8 cellular contexts compared by ENCODE assay signal in the genomic region with DNA sequence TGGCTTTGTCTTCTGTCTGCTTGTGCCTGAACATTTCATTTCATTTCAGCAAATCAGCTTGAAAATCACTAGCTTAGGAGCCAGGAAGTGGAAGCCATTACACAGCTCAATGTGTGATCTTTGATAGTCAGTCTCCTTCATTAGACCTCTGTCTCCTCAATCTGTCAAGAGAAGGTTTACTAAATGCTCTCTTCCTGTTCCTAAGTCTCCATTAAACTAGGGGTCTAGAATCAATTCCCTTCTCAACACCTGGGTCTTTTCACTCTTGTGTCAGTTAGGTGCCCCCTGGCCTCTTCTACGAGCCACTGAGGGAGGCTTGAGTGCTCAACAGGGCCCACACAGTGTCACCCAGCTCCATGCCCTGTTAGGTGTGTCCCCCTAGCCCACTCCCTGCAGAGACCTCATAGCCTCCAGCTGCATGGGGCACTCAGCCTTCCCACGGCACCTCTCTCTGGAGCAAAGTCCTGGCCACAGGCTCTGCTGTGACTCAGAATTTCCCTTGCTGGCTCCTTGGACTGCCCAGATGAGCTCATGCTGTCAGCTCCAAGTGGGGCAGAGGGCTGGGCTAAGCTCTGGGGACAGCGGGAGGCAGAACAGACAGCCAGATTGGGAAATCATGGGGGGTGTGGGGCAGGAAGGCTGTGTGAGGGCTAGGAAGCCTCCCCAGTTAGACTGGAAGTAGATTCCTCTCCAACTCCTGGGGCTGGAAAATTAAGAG.
A peak's percentile ranks its signal among the peaks of the same experiment; 100 is the strongest.
DNase-seq lines count a peak whose midpoint lies in the region; ATAC-seq and TF ChIP-seq lines count a peak whose summit lies in the region.

No MANE protein-coding gene starts in this region.

- no peak overlapping the region for H3K4me3 ChIP-seq in right atrium auricular region
- no peak overlapping the region for H3K4me3 ChIP-seq in skeletal muscle cell (ENCODE audit: low read depth, low read length)

- no peaks in the 10 kb centered on the region for H3K9me3 ChIP-seq in right atrium auricular region

- DNase-seq in NCI-H2196 (lab: John Stamatoyannopoulos, UW; ENCODE audit: unreplicated experiment) (peak; percentile 37), NCI-H2196 treated with DMSO at 0.1 percent for 48 hours (lab: John Stamatoyannopoulos, UW; ENCODE audit: unreplicated experiment) (no peak), amygdala (lab: John Stamatoyannopoulos, UW) (peak in 47 of 56 donors; percentile 20 to 90 (median 69)), right atrium auricular region (ENCODE audit: low spot score) (peak; percentile 99), skeletal muscle cell (ENCODE audit: low read depth) (peak; percentile 98), NCI-H1092 treated with DMSO at 0.1 percent for 48 hours (lab: John Stamatoyannopoulos, UW) (no peak), COR-L47 (lab: John Stamatoyannopoulos, UW) (no peak)

- TF ChIP-seq CTCF in right atrium auricular region (IDR thresholded peaks at IDR 0.05) = no peak

- peak overlapping the region; percentile 84 to 94 for H3K27ac ChIP-seq in right atrium auricular region

- peaks cover under 1% of the 10 kb centered on the region for H3K36me3 ChIP-seq in right atrium auricular region

- ATAC-seq in GM18498 (IDR thresholded peaks at IDR 0.05; ENCODE audit: unreplicated experiment) = no peak

- no peaks in the 10 kb centered on the region for H3K27me3 ChIP-seq in right atrium auricular region

- peaks cover 0 to 81% of the 10 kb centered on the region in 2 donors for H3K4me1 ChIP-seq in right atrium auricular region

Comparison
In these comparisons a context has a peak if more than half of its experiments do, and no peak if none do; other contexts are left out.
1. DNase-seq: peak in NCI-H2196 (single experiment), amygdala (47 of 56), right atrium auricular region (single experiment) and skeletal muscle cell (single experiment); none in NCI-H2196 treated with DMSO at 0.1 percent for 48 hours (single experiment), NCI-H1092 treated with DMSO at 0.1 percent for 48 hours (single experiment) and COR-L47 (single experiment).